Comparison of ENCODE assay signal across 1 cellular context in the genomic region with DNA sequence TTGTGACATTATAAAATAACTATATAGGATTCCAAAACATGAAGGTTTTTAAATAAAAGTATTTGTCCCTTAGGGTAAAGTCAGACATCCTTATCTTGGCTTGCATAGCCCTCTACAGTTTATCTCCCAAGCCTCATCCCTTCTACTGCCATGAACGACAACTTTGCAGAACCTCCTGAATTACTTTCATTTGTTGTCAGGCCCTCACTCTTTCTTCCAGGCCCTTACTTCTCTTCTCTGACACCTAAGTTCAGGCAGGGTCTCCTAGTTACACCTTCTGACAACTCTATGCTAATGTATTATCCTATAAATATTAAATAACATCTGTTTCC.
TF ChIP-seq lines count a peak whose summit lies in the region.

No MANE protein-coding gene starts in this region.

TF ChIP-seq in GM23338, 12 proteins besides CTCF, POLR2A, EP300 and RAD21 (continued from another document):
- TF ChIP-seq, protein P1, sequence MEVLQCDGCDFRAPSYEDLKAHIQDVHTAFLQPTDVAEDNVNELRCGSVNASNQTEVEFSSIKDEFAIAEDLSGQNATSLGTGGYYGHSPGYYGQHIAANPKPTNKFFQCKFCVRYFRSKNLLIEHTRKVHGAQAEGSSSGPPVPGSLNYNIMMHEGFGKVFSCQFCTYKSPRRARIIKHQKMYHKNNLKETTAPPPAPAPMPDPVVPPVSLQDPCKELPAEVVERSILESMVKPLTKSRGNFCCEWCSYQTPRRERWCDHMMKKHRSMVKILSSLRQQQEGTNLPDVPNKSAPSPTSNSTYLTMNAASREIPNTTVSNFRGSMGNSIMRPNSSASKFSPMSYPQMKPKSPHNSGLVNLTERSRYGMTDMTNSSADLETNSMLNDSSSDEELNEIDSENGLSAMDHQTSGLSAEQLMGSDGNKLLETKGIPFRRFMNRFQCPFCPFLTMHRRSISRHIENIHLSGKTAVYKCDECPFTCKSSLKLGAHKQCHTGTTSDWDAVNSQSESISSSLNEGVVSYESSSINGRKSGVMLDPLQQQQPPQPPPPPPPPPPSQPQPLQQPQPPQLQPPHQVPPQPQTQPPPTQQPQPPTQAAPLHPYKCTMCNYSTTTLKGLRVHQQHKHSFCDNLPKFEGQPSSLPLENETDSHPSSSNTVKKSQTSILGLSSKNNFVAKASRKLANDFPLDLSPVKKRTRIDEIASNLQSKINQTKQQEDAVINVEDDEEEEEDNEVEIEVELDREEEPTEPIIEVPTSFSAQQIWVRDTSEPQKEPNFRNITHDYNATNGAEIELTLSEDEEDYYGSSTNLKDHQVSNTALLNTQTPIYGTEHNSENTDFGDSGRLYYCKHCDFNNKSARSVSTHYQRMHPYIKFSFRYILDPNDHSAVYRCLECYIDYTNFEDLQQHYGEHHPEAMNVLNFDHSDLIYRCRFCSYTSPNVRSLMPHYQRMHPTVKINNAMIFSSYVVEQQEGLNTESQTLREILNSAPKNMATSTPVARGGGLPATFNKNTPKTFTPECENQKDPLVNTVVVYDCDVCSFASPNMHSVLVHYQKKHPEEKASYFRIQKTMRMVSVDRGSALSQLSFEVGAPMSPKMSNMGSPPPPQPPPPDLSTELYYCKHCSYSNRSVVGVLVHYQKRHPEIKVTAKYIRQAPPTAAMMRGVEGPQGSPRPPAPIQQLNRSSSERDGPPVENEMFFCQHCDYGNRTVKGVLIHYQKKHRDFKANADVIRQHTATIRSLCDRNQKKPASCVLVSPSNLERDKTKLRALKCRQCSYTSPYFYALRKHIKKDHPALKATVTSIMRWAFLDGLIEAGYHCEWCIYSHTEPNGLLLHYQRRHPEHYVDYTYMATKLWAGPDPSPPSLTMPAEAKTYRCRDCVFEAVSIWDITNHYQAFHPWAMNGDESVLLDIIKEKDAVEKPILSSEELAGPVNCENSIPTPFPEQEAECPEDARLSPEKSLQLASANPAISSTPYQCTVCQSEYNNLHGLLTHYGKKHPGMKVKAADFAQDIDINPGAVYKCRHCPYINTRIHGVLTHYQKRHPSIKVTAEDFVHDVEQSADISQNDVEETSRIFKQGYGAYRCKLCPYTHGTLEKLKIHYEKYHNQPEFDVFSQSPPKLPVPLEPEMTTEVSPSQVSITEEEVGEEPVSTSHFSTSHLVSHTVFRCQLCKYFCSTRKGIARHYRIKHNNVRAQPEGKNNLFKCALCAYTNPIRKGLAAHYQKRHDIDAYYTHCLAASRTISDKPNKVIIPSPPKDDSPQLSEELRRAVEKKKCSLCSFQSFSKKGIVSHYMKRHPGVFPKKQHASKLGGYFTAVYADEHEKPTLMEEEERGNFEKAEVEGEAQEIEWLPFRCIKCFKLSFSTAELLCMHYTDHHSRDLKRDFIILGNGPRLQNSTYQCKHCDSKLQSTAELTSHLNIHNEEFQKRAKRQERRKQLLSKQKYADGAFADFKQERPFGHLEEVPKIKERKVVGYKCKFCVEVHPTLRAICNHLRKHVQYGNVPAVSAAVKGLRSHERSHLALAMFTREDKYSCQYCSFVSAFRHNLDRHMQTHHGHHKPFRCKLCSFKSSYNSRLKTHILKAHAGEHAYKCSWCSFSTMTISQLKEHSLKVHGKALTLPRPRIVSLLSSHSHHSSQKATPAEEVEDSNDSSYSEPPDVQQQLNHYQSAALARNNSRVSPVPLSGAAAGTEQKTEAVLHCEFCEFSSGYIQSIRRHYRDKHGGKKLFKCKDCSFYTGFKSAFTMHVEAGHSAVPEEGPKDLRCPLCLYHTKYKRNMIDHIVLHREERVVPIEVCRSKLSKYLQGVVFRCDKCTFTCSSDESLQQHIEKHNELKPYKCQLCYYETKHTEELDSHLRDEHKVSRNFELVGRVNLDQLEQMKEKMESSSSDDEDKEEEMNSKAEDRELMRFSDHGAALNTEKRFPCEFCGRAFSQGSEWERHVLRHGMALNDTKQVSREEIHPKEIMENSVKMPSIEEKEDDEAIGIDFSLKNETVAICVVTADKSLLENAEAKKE (CRISPR knock-in tag; IDR thresholded peaks at IDR 0.05), result no peak
- TF ChIP-seq STAT1 (IDR thresholded peaks at IDR 0.05; ENCODE audit: unreplicated experiment) (no peak), EZH2phosphoT487 (IDR thresholded peaks at IDR 0.05; ENCODE audit: unreplicated experiment) (no peak), NANOG (IDR thresholded peaks at IDR 0.05; ENCODE audit: borderline replicate concordance) (no peak), EZH2 (IDR thresholded peaks at IDR 0.05; ENCODE audit: low read depth, unreplicated experiment) (no peak), CREB1 (CRISPR knock-in tag; IDR thresholded peaks at IDR 0.05; ENCODE audit: low read depth) (no peak), POLR2AphosphoS5 (IDR thresholded peaks at IDR 0.05; ENCODE audit: low read depth) (no peak), JUNB (IDR thresholded peaks at IDR 0.05; ENCODE audit: unreplicated experiment) (no peak)
TF ChIP-seq in GM23338: peak in this region for 0.
